Comparison of ENCODE assay signal across 1 cellular context in the genomic region with DNA sequence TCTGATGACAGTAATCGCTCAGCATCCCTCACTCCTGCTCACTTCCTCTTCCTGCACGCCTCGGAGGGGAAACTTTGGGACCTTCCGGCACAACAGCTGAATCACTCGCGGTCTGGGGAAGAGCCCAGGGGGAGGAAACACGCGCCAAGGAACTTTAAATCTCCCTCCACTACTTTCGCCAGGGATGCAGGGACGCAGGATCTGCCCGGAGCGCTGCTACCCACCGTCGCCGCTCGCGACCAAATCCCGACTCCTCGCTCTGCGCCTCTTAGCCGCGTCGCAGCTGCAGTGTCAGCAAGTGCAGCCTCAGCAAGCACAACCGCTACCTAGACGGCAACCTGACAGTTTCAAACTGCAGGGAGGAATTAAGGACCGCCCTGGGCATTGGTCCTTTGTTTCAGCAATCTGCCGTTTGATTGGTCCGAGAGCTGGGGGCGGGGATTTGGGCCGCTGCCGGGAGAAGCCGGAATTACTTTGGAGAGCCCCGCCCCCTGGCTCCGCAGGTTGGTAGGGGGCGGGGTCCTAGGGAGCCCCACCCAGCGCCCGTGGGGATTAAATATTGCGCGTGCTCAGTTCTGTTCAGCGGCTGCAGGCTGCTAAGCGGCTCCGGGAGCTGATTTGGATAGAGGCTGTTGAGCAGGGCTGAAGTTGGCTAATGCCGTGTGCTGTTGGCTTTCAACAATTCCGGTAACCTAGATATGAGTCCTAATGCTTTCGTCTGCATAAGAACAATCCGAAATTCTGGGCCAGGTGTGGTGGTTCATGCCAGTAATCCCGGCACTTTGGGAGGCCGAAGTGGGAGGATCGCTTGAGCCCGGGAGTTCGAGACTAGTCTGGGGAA.
TF ChIP-seq lines count a peak whose summit lies in the region.

A gene with protein sequence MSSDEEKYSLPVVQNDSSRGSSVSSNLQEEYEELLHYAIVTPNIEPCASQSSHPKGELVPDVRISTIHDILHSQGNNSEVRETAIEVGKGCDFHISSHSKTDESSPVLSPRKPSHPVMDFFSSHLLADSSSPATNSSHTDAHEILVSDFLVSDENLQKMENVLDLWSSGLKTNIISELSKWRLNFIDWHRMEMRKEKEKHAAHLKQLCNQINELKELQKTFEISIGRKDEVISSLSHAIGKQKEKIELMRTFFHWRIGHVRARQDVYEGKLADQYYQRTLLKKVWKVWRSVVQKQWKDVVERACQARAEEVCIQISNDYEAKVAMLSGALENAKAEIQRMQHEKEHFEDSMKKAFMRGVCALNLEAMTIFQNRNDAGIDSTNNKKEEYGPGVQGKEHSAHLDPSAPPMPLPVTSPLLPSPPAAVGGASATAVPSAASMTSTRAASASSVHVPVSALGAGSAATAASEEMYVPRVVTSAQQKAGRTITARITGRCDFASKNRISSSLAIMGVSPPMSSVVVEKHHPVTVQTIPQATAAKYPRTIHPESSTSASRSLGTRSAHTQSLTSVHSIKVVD (minus strand): TSS at position 356 of the 841 bp plus-strand sequence. CDS start 4,500 bp downstream, outside the sequence.

TF ChIP-seq in K562, 482 proteins besides CTCF, POLR2A, EP300 and RAD21 (continued from another document and continues in another):
- TF ChIP-seq, protein P1, sequence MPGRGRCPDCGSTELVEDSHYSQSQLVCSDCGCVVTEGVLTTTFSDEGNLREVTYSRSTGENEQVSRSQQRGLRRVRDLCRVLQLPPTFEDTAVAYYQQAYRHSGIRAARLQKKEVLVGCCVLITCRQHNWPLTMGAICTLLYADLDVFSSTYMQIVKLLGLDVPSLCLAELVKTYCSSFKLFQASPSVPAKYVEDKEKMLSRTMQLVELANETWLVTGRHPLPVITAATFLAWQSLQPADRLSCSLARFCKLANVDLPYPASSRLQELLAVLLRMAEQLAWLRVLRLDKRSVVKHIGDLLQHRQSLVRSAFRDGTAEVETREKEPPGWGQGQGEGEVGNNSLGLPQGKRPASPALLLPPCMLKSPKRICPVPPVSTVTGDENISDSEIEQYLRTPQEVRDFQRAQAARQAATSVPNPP (IDR thresholded peaks at IDR 0.05; ENCODE audit: borderline replicate concordance, insufficient read depth, insufficient read length) = no peak
- no peak for TF ChIP-seq BCL6 (CRISPR knock-in tag; IDR thresholded peaks at IDR 0.05)
- no peak for TF ChIP-seq CEBPG (CRISPR knock-in tag; IDR thresholded peaks at IDR 0.05)
- peak in 1 of 2 experiments; percentile 54; a peak in 1 of 4 replicates for TF ChIP-seq CEBPG (tag; conservative IDR thresholded peaks at IDR 0.05 in 1 of 2, IDR thresholded peaks at IDR 0.05 in 1 of 2)
- peak; percentile 79 for TF ChIP-seq CXXC5 (CRISPR knock-in tag; IDR thresholded peaks at IDR 0.05)
- TF ChIP-seq YY1 (IDR thresholded peaks at IDR 0.05; ENCODE audit: borderline replicate concordance in 1 of 3, control insufficient read depth in 1 of 3, extremely low read depth in 1 of 3, insufficient read depth in 3 of 3, insufficient read length in 1 of 3, insufficient replicate concordance in 2 of 3, low read depth in 1 of 3, low read length in 2 of 3) = peak in 1 of 3 experiments; percentile 18
- TF ChIP-seq ZNF316 (IDR thresholded peaks at IDR 0.05) = peak; percentile 95
- TF ChIP-seq ETV5 (CRISPR knock-in tag; IDR thresholded peaks at IDR 0.05; ENCODE audit: low read depth) = peak; percentile 82
- no peak for TF ChIP-seq KLF6 (CRISPR knock-in tag; IDR thresholded peaks at IDR 0.05; ENCODE audit: borderline replicate concordance)
- TF ChIP-seq CREB1 (IDR thresholded peaks at IDR 0.05) = peak; percentile 92
- peak; percentile 91 for TF ChIP-seq CREB1 (CRISPR knock-in tag; IDR thresholded peaks at IDR 0.05)
- no peak for TF ChIP-seq TOE1 (IDR thresholded peaks at IDR 0.05; ENCODE audit: borderline replicate concordance)
- TF ChIP-seq TOE1 (CRISPR knock-in tag; IDR thresholded peaks at IDR 0.05; ENCODE audit: borderline replicate concordance, low read depth) = no peak
- peak; percentile 99 for TF ChIP-seq PHF8 (IDR thresholded peaks at IDR 0.05; ENCODE audit: borderline replicate concordance, low read length)
- TF ChIP-seq MTA3 (IDR thresholded peaks at IDR 0.05; ENCODE audit: borderline replicate concordance) = peak; percentile 87; the same call in 1 of the 2 replicates
- TF ChIP-seq, protein P2, sequence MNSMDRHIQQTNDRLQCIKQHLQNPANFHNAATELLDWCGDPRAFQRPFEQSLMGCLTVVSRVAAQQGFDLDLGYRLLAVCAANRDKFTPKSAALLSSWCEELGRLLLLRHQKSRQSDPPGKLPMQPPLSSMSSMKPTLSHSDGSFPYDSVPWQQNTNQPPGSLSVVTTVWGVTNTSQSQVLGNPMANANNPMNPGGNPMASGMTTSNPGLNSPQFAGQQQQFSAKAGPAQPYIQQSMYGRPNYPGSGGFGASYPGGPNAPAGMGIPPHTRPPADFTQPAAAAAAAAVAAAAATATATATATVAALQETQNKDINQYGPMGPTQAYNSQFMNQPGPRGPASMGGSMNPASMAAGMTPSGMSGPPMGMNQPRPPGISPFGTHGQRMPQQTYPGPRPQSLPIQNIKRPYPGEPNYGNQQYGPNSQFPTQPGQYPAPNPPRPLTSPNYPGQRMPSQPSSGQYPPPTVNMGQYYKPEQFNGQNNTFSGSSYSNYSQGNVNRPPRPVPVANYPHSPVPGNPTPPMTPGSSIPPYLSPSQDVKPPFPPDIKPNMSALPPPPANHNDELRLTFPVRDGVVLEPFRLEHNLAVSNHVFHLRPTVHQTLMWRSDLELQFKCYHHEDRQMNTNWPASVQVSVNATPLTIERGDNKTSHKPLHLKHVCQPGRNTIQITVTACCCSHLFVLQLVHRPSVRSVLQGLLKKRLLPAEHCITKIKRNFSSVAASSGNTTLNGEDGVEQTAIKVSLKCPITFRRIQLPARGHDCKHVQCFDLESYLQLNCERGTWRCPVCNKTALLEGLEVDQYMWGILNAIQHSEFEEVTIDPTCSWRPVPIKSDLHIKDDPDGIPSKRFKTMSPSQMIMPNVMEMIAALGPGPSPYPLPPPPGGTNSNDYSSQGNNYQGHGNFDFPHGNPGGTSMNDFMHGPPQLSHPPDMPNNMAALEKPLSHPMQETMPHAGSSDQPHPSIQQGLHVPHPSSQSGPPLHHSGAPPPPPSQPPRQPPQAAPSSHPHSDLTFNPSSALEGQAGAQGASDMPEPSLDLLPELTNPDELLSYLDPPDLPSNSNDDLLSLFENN (IDR thresholded peaks at IDR 0.05; ENCODE audit: low read depth in 2 of 2, low read length in 2 of 2) = 0 out of 4 replicates have a peak, but pooled peaks of 1 of the 2 experiments have one; percentile 58
- peak; percentile 20 for TF ChIP-seq NCOR1 (IDR thresholded peaks at IDR 0.05)
- 0 out of 2 replicates have a peak, but pooled peaks have one; percentile 14 for TF ChIP-seq KAT8 (IDR thresholded peaks at IDR 0.05; ENCODE audit: low read depth)
- peak; percentile 54; the same call in 1 of the 2 replicates for TF ChIP-seq GTF2F1 (IDR thresholded peaks at IDR 0.05; ENCODE audit: low read depth, low read length)
- no peak for TF ChIP-seq NR2C2 (CRISPR knock-in tag; IDR thresholded peaks at IDR 0.05)
- TF ChIP-seq NR2C2 (tag; IDR thresholded peaks at IDR 0.05) = peak; percentile 83
- no peak for TF ChIP-seq COPS2 (conservative IDR thresholded peaks at IDR 0.05)
- peak; percentile 97 for TF ChIP-seq C11orf30 (IDR thresholded peaks at IDR 0.05; ENCODE audit: low read depth)
- TF ChIP-seq RCOR1 (IDR thresholded peaks at IDR 0.05; ENCODE audit: borderline replicate concordance in 1 of 2, low read depth in 2 of 2, low read length in 2 of 2) = peak in 1 of 2 experiments; percentile 2; a peak in 3 of 4 replicates
- TF ChIP-seq ZNF717 (CRISPR knock-in tag; IDR thresholded peaks at IDR 0.05) = no peak
- TF ChIP-seq TAF7 (tag; IDR thresholded peaks at IDR 0.05) = peak; percentile 82
- TF ChIP-seq, protein P3, sequence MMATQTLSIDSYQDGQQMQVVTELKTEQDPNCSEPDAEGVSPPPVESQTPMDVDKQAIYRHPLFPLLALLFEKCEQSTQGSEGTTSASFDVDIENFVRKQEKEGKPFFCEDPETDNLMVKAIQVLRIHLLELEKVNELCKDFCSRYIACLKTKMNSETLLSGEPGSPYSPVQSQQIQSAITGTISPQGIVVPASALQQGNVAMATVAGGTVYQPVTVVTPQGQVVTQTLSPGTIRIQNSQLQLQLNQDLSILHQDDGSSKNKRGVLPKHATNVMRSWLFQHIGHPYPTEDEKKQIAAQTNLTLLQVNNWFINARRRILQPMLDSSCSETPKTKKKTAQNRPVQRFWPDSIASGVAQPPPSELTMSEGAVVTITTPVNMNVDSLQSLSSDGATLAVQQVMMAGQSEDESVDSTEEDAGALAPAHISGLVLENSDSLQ (IDR thresholded peaks at IDR 0.05) = peak; percentile 86
- peak; percentile 49; the same call in 1 of the 2 replicates for TF ChIP-seq NFRKB (IDR thresholded peaks at IDR 0.05; ENCODE audit: low read depth)
- no peak for TF ChIP-seq ZBTB1 (CRISPR knock-in tag; IDR thresholded peaks at IDR 0.05; ENCODE audit: borderline replicate concordance, low read depth)
- peak; percentile 97 for TF ChIP-seq SPI1 (IDR thresholded peaks at IDR 0.05; ENCODE audit: borderline replicate concordance, low read depth, low read length)
- TF ChIP-seq SIN3B (IDR thresholded peaks at IDR 0.05; ENCODE audit: low read depth) = peak; percentile 93
- TF ChIP-seq RBM39 (optimal IDR thresholded peaks at IDR 0.05; ENCODE audit: low read depth, low read length) = peak; percentile 66
- TF ChIP-seq NONO (IDR thresholded peaks at IDR 0.05; ENCODE audit: low read depth in 2 of 2, low read length in 1 of 2) = 0 out of 4 replicates have a peak, but pooled peaks of 1 of the 2 experiments have one; percentile 65
- TF ChIP-seq FOS (IDR thresholded peaks at IDR 0.05; ENCODE audit: extremely low read depth, insufficient read length) = peak; percentile 93
- TF ChIP-seq, protein P4, sequence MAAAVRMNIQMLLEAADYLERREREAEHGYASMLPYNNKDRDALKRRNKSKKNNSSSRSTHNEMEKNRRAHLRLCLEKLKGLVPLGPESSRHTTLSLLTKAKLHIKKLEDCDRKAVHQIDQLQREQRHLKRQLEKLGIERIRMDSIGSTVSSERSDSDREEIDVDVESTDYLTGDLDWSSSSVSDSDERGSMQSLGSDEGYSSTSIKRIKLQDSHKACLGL (CRISPR knock-in tag; IDR thresholded peaks at IDR 0.05; ENCODE audit: borderline replicate concordance, poor library complexity, severe bottlenecking) = peak; percentile 59
- no peak for TF ChIP-seq RBM15 (IDR thresholded peaks at IDR 0.05; ENCODE audit: insufficient read depth, low read length)
- TF ChIP-seq, protein P5, sequence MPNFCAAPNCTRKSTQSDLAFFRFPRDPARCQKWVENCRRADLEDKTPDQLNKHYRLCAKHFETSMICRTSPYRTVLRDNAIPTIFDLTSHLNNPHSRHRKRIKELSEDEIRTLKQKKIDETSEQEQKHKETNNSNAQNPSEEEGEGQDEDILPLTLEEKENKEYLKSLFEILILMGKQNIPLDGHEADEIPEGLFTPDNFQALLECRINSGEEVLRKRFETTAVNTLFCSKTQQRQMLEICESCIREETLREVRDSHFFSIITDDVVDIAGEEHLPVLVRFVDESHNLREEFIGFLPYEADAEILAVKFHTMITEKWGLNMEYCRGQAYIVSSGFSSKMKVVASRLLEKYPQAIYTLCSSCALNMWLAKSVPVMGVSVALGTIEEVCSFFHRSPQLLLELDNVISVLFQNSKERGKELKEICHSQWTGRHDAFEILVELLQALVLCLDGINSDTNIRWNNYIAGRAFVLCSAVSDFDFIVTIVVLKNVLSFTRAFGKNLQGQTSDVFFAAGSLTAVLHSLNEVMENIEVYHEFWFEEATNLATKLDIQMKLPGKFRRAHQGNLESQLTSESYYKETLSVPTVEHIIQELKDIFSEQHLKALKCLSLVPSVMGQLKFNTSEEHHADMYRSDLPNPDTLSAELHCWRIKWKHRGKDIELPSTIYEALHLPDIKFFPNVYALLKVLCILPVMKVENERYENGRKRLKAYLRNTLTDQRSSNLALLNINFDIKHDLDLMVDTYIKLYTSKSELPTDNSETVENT (CRISPR knock-in tag; IDR thresholded peaks at IDR 0.05) = peak; percentile 61; the same call in 1 of the 2 replicates
- TF ChIP-seq, protein P6, sequence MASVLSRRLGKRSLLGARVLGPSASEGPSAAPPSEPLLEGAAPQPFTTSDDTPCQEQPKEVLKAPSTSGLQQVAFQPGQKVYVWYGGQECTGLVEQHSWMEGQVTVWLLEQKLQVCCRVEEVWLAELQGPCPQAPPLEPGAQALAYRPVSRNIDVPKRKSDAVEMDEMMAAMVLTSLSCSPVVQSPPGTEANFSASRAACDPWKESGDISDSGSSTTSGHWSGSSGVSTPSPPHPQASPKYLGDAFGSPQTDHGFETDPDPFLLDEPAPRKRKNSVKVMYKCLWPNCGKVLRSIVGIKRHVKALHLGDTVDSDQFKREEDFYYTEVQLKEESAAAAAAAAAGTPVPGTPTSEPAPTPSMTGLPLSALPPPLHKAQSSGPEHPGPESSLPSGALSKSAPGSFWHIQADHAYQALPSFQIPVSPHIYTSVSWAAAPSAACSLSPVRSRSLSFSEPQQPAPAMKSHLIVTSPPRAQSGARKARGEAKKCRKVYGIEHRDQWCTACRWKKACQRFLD (CRISPR knock-in tag; IDR thresholded peaks at IDR 0.05) = no peak
- TF ChIP-seq, protein P7, sequence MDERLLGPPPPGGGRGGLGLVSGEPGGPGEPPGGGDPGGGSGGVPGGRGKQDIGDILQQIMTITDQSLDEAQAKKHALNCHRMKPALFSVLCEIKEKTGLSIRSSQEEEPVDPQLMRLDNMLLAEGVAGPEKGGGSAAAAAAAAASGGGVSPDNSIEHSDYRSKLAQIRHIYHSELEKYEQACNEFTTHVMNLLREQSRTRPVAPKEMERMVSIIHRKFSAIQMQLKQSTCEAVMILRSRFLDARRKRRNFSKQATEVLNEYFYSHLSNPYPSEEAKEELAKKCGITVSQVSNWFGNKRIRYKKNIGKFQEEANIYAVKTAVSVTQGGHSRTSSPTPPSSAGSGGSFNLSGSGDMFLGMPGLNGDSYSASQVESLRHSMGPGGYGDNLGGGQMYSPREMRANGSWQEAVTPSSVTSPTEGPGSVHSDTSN (CRISPR knock-in tag; IDR thresholded peaks at IDR 0.05; ENCODE audit: low read depth) = no peak
- TF ChIP-seq, protein P7 (tag; conservative IDR thresholded peaks at IDR 0.05; ENCODE audit: low read depth) = 0 out of 2 replicates have a peak, but pooled peaks have one; percentile 25
- no peak for TF ChIP-seq SMAD4 (CRISPR knock-in tag; conservative IDR thresholded peaks at IDR 0.05)
- TF ChIP-seq, protein P8, sequence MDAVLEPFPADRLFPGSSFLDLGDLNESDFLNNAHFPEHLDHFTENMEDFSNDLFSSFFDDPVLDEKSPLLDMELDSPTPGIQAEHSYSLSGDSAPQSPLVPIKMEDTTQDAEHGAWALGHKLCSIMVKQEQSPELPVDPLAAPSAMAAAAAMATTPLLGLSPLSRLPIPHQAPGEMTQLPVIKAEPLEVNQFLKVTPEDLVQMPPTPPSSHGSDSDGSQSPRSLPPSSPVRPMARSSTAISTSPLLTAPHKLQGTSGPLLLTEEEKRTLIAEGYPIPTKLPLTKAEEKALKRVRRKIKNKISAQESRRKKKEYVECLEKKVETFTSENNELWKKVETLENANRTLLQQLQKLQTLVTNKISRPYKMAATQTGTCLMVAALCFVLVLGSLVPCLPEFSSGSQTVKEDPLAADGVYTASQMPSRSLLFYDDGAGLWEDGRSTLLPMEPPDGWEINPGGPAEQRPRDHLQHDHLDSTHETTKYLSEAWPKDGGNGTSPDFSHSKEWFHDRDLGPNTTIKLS (IDR thresholded peaks at IDR 0.05; ENCODE audit: borderline replicate concordance, low read depth) = peak; percentile 80
- TF ChIP-seq LEF1 (IDR thresholded peaks at IDR 0.05) = peak; percentile 45
